In the genomic region with DNA sequence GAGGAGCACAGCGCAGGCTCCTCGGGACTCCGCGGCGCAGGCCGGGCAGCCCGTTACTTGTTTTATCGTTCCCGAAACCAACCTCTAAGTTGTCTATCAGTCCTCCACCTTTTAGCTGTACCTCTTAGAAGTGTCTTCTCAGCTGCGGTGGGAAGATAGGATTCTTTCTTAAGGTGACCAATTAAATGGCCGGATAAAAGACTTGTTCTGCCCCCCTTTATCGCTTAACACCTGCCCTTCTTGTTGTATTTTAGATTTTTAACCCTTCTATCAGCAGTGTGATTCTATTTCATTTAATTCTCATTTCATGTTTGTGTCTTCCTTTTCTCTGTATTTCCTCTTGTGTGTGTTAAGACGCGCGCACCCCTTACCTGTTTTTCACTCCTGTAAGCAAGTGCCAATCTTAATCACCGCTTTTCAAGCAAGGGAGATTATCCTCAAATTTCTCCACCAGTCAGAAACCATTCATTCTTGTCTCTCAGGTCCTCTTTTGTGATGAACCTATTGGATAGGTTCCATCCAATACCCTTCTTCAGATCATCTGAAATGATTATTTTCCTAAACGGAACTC, we compare ENCODE assay signal across 8 cellular contexts. TPM values are rescaled to one million over a fixed set of nuclear protein-coding genes. Genes with fewer than 3 reads are reported as not detected.
A peak's percentile ranks its signal among the peaks of the same experiment; 100 is the strongest.
DNase-seq lines count a peak whose midpoint lies in the region; ATAC-seq and TF ChIP-seq lines count a peak whose summit lies in the region.

No MANE protein-coding gene starts in this region.

- H4K20me1 ChIP-seq in MM.1S (ENCODE audit: insufficient read depth, low read length): no peaks in the 10 kb centered on the region

- H3K36me3 ChIP-seq in MM.1S (replicated peaks; ENCODE audit: insufficient read depth, low read length) (no peaks in the 10 kb centered on the region), brain microvascular endothelial cell (replicated peaks) (no peaks in the 10 kb centered on the region)

- peak overlapping the region; percentile 97 for H3K4me3 ChIP-seq in MM.1S (ENCODE audit: low read length)
- H3K4me3 ChIP-seq in brain microvascular endothelial cell (ENCODE audit: low read depth, low read length): peak overlapping the region; percentile 78
- peak overlapping the region; percentile 56 for H3K4me3 ChIP-seq in mononuclear cell (ENCODE audit: low read length)

- H3K27me3 ChIP-seq in MM.1S (replicated peaks; ENCODE audit: insufficient read depth, low read length): no peaks in the 10 kb centered on the region
- no peaks in the 10 kb centered on the region for H3K27me3 ChIP-seq in brain microvascular endothelial cell (replicated peaks)
- H3K27me3 ChIP-seq in mononuclear cell (ENCODE audit: insufficient read depth, low read length): no peaks in the 10 kb centered on the region

- DNase-seq in DMS 273 (lab: John Stamatoyannopoulos, UW; ENCODE audit: unreplicated experiment) (peak; percentile 34), DMS 273 treated with DMSO at 0.1 percent for 48 hours (lab: John Stamatoyannopoulos, UW) (no peak), MM.1S (peak; percentile 64), brain microvascular endothelial cell (no peak), LoVo (ENCODE audit: low spot score) (no peak), HCEC 1CT (no peak)

- peaks cover 26% of the 10 kb centered on the region for H3F3A ChIP-seq in MM.1S (ENCODE audit: insufficient read depth, low read length)

- in situ Hi-C loops in brain microvascular endothelial cell (cut with HindIII; ENCODE audit: low pct_ligation_motif_present, low sequenced_read_pairs): no loop called here

- peak overlapping the region; percentile 96 for H3K9ac ChIP-seq in MM.1S (ENCODE audit: low read length)

- peak; percentile 42 for ATAC-seq in GM21576 (IDR thresholded peaks at IDR 0.05; ENCODE audit: unreplicated experiment)

- H3K9me3 ChIP-seq in MM.1S (replicated peaks; ENCODE audit: insufficient read depth, low read length) (no peaks in the 10 kb centered on the region), mononuclear cell (ENCODE audit: low read depth, low read length) (no peaks in the 10 kb centered on the region)

- no peaks in the 10 kb centered on the region for H3K9me2 ChIP-seq in MM.1S (replicated peaks; ENCODE audit: insufficient read depth, low read length)

- H3K4me1 ChIP-seq in MM.1S (ENCODE audit: low read length) (peaks cover 16% of the 10 kb centered on the region), mononuclear cell (ENCODE audit: insufficient read depth, low read length) (peaks cover 27% of the 10 kb centered on the region)

- peaks cover 46% of the 10 kb centered on the region for H3K79me2 ChIP-seq in MM.1S (ENCODE audit: low read length)

- peak overlapping the region; percentile 91 for H3K27ac ChIP-seq in MM.1S (ENCODE audit: low read length)
- H3K27ac ChIP-seq in brain microvascular endothelial cell: peak overlapping the region; percentile 89

- TF ChIP-seq CTCF in MM.1S (IDR thresholded peaks at IDR 0.05; ENCODE audit: low read length) (no peak), brain microvascular endothelial cell (IDR thresholded peaks at IDR 0.05; ENCODE audit: low read depth, low read length, missing control alignments) (no peak)

- peak overlapping the region; percentile 87 for H2AFZ ChIP-seq in MM.1S (ENCODE audit: low read length)

- H3K4me2 ChIP-seq in MM.1S (ENCODE audit: low read depth, low read length): peak overlapping the region; percentile 87

RNA-seq across cellular contexts. Expression of a gene that starts 0.3 kb away (rescaled TPM):
- total RNA-seq in mononuclear cell: 20.4 TPM

RNA-seq across cellular contexts. Expression of a gene that starts 22.8 kb away (rescaled TPM):
- 11.2 TPM for total RNA-seq in mononuclear cell

RNA-seq across cellular contexts. Expression of a gene that starts 57.4 kb away (rescaled TPM):
- 3.4 TPM for total RNA-seq in mononuclear cell

Comparison
In these comparisons a context has a peak if more than half of its experiments do, and no peak if none do; other contexts are left out.
1. DNase-seq: peak in DMS 273 (single experiment) and MM.1S (single experiment); none in DMS 273 treated with DMSO at 0.1 percent for 48 hours (single experiment), brain microvascular endothelial cell (single experiment), LoVo (single experiment) and HCEC 1CT (single experiment).
2. Peak in every context shown above with its lines, with median percentiles within 50 percentile points of each other: H3K4me3 ChIP-seq.